Comparison of ENCODE assay signal across 24 cellular contexts in the genomic region with DNA sequence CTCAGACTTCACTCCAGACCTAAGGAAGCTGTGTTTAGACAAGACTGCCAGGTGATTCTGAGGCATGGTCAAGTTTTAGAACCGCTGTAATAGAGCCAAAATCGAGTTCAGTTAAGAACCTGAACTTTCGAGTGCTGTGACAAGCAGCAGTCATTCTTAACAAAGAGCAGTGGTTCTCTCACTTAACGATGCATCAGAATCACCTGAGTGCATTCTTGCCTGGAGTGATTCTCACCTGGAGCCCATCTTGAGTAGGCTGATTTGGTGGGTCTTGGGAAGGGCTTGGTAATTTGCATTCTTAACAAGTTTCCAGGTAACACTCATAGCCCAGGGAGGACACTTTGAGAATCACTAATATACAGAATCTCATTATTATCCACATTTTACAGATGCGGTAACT.
"Had no signal": no experiment of that assay in that cellular context is flagged by ENCODE, and none has a peak within 500 bp of the region (broad histone marks: within the 10 kb centered on the region; RNA-seq: fewer than 3 reads in every experiment).

No MANE protein-coding gene starts in this region.

- H3K36me3 ChIP-seq: left lung, lower lobe of right lung, ovary, suprapubic skin, thoracic aorta, tibial artery, upper lobe of right lung had no signal

- H3K27ac ChIP-seq: left lung, lower lobe of right lung, ovary, skin epidermis, suprapubic skin, thoracic aorta, tibial artery, upper lobe of right lung had no signal

- H3K4me1 ChIP-seq: left lung, lower lobe of right lung, suprapubic skin, tibial artery, upper lobe of right lung had no signal

- H3K27me3 Mint-ChIP-seq: naive thymus-derived CD8-positive, alpha-beta T cell; stimulated activated naive CD8-positive, alpha-beta T cell treated with anti-CD3 and anti-CD28 coated beads, Interleukin-15, Interleukin-2, amounts not matched to agents 100 ng/mL and 50 ng/mL, for 24 hours had no signal

- H3K4me3 Mint-ChIP-seq: immature natural killer cell; naive thymus-derived CD8-positive, alpha-beta T cell; stimulated activated effector memory CD8-positive, alpha-beta T cell treated with anti-CD3 and anti-CD28 coated beads, Interleukin-12 subunit alpha, Interleukin-12 subunit beta, amount 100 ng/mL, for 72 hours; stimulated activated naive CD8-positive, alpha-beta T cell treated with anti-CD3 and anti-CD28 coated beads, Interleukin-15, Interleukin-2, amounts not matched to agents 100 ng/mL and 50 ng/mL, for 24 hours had no signal

- H3K36me3 Mint-ChIP-seq: naive thymus-derived CD8-positive, alpha-beta T cell; stimulated activated effector memory CD8-positive, alpha-beta T cell treated with anti-CD3 and anti-CD28 coated beads, Interleukin-12 subunit alpha, Interleukin-12 subunit beta, amount 100 ng/mL, for 72 hours had no signal

- DNase-seq: hippocampal formation; immature natural killer cell; kidney; left colon; left lung; lower lobe of right lung; mammary epithelial cell; mesenchymal stem cell; naive thymus-derived CD8-positive, alpha-beta T cell; ovary; retina; right cardiac atrium; stimulated activated CD4-positive, alpha-beta T cell treated with anti-CD3 and anti-CD28 coated beads, Interleukin-4, amount 100 ng/mL, for 24 hours; stimulated activated naive CD4-positive, alpha-beta T cell; tibial artery; trophoblast cell; upper lobe of right lung had no signal

- H3K4me3 ChIP-seq: left lung, lower lobe of right lung, ovary, skin epidermis, suprapubic skin, thoracic aorta, tibial artery, upper lobe of right lung had no signal

- H3K9me3 Mint-ChIP-seq: immature natural killer cell; naive thymus-derived CD8-positive, alpha-beta T cell; stimulated activated effector memory CD8-positive, alpha-beta T cell treated with anti-CD3 and anti-CD28 coated beads, Interleukin-12 subunit alpha, Interleukin-12 subunit beta, amount 100 ng/mL, for 72 hours; stimulated activated naive CD8-positive, alpha-beta T cell treated with anti-CD3 and anti-CD28 coated beads, Interleukin-15, Interleukin-2, amounts not matched to agents 100 ng/mL and 50 ng/mL, for 24 hours had no signal

- H3K27me3 ChIP-seq: left lung, ovary, suprapubic skin, tibial artery, upper lobe of right lung had no signal

- H3K27ac Mint-ChIP-seq: progenitor cell of endocrine pancreas; stimulated activated effector memory CD8-positive, alpha-beta T cell treated with anti-CD3 and anti-CD28 coated beads, Interleukin-12 subunit alpha, Interleukin-12 subunit beta, amount 100 ng/mL, for 72 hours; stimulated activated naive CD8-positive, alpha-beta T cell treated with anti-CD3 and anti-CD28 coated beads, Interleukin-15, Interleukin-2, amounts not matched to agents 100 ng/mL and 50 ng/mL, for 24 hours had no signal

- H3K9me3 ChIP-seq: left lung, lower lobe of right lung, ovary, suprapubic skin, thoracic aorta, tibial artery, upper lobe of right lung had no signal

- ATAC-seq: left colon; left lung; lower lobe of right lung; naive thymus-derived CD8-positive, alpha-beta T cell; right cardiac atrium; sciatic nerve; stimulated activated effector memory CD8-positive, alpha-beta T cell treated with anti-CD3 and anti-CD28 coated beads, Interleukin-12 subunit alpha, Interleukin-12 subunit beta, amount 100 ng/mL, for 72 hours; upper lobe of right lung had no signal
